8 cellular contexts compared by ENCODE assay signal in genomic region chr20:47500082-47500481, GRCh38. TPM values are rescaled to one million over a fixed set of nuclear protein-coding genes. Genes with fewer than 3 reads are reported as not detected.
DNase-seq lines count a peak whose midpoint lies in the region; ATAC-seq and TF ChIP-seq lines count a peak whose summit lies in the region.
"Not testable (repeated sequence)": the region's sequence is repeated elsewhere in the genome, so short reads cannot be mapped to it uniquely, and the experiment has no call there.

No MANE protein-coding gene starts in this region.

- not testable (repeated sequence) for H3K4me3 ChIP-seq in Caco-2 (ENCODE audit: low read depth, low read length); MM.1S (ENCODE audit: low read length); right atrium auricular region; stomach

- not testable (repeated sequence) for H3K9me2 ChIP-seq in MM.1S (replicated peaks; ENCODE audit: insufficient read depth, low read length)

- not testable (repeated sequence) for H3K9me3 Mint-ChIP-seq in Caco-2 (ENCODE audit: unreplicated experiment); T-helper 2 cell treated with Interferon-gamma antibody and Interleukin-4, amounts not matched to agents 5 μg/mL and 100 μg/mL, for 36 hours; activated naive CD8-positive, alpha-beta T cell treated with anti-CD3 and anti-CD28 coated beads, Interleukin-2, amount 10 ng/mL, durations not matched to agents 7 days and 5 days; nephron

- H3K36me3 Mint-ChIP-seq in Caco-2 (ENCODE audit: insufficient read depth, unreplicated experiment), result peaks cover 18% of the 10 kb centered on the region
- peaks cover 11% of the 10 kb centered on the region for H3K36me3 Mint-ChIP-seq in T-helper 2 cell treated with Interferon-gamma antibody and Interleukin-4, amounts not matched to agents 5 μg/mL and 100 μg/mL, for 36 hours (ENCODE audit: low read depth)
- not testable (repeated sequence) for H3K36me3 Mint-ChIP-seq in activated naive CD8-positive, alpha-beta T cell treated with anti-CD3 and anti-CD28 coated beads, Interleukin-2, amount 10 ng/mL, durations not matched to agents 7 days and 5 days; nephron (ENCODE audit: low read depth)

- WGBS in stomach, 5 donors, result 93 to 96% (median 95%) methylated on average over 9 of the region's 9 CpGs

- not testable (repeated sequence) for TF ChIP-seq EP300 in stomach (IDR thresholded peaks at IDR 0.05)

- not testable (repeated sequence) for H3K9ac ChIP-seq in MM.1S (ENCODE audit: low read length)

- H3K4me1 ChIP-seq in Caco-2, result peaks cover 19% of the 10 kb centered on the region
- H3K4me1 ChIP-seq in MM.1S (ENCODE audit: low read length), result not testable (repeated sequence)
- H3K4me1 ChIP-seq in right atrium auricular region, result peaks cover 0 to 24% of the 10 kb centered on the region in 2 donors
- H3K4me1 ChIP-seq in stomach, result peaks cover 7 to 38% (median 20%) of the 10 kb centered on the region in 4 donors

- CTCF ChIA-PET in Caco-2 (lab: Charles Lee), result not testable (repeated sequence)

- H3K9me3 ChIP-seq in Caco-2; MM.1S (replicated peaks; ENCODE audit: insufficient read depth, low read length); right atrium auricular region; stomach: not testable (repeated sequence)

- DNase-seq in Caco-2, result peak in 1 of 2 experiments; percentile 9
- not testable (repeated sequence) for DNase-seq in MM.1S; T-helper 2 cell treated with Interferon-gamma antibody and Interleukin-4, amounts not matched to agents 5 μg/mL and 100 μg/mL, for 36 hours (ENCODE audit: low spot score); activated naive CD8-positive, alpha-beta T cell treated with anti-CD3 and anti-CD28 coated beads, Interleukin-2, amount 10 ng/mL, durations not matched to agents 7 days and 5 days; right atrium auricular region (ENCODE audit: low spot score); stomach
- DNase-seq in activated CD8-positive, alpha-beta memory T cell treated with anti-CD3 and anti-CD28 coated beads, Interleukin-2, amount 50 U/mL, for 48 hours, result peak; percentile 43

- peaks cover 30% of the 10 kb centered on the region for H3K4me1 Mint-ChIP-seq in Caco-2 (ENCODE audit: low read depth, unreplicated experiment)
- H3K4me1 Mint-ChIP-seq in T-helper 2 cell treated with Interferon-gamma antibody and Interleukin-4, amounts not matched to agents 5 μg/mL and 100 μg/mL, for 36 hours (ENCODE audit: low read depth), result peaks cover 33% of the 10 kb centered on the region
- peaks cover 23% of the 10 kb centered on the region for H3K4me1 Mint-ChIP-seq in activated naive CD8-positive, alpha-beta T cell treated with anti-CD3 and anti-CD28 coated beads, Interleukin-2, amount 10 ng/mL, durations not matched to agents 7 days and 5 days
- peaks cover 28% of the 10 kb centered on the region for H3K4me1 Mint-ChIP-seq in nephron

- H3K4me2 ChIP-seq in MM.1S (ENCODE audit: low read depth, low read length), result peak overlapping the region; percentile 91; the same call in 1 of the 2 replicates

- H3K4me3 Mint-ChIP-seq in Caco-2 (ENCODE audit: unreplicated experiment) (peak overlapping the region; percentile 82), nephron (peak overlapping the region; percentile 100)
- H3K4me3 Mint-ChIP-seq in T-helper 2 cell treated with Interferon-gamma antibody and Interleukin-4, amounts not matched to agents 5 μg/mL and 100 μg/mL, for 36 hours, result peak overlapping the region; percentile 99
- H3K4me3 Mint-ChIP-seq in activated naive CD8-positive, alpha-beta T cell treated with anti-CD3 and anti-CD28 coated beads, Interleukin-2, amount 10 ng/mL, durations not matched to agents 7 days and 5 days, result peak overlapping the region; percentile 99

- H2AFZ ChIP-seq in MM.1S (ENCODE audit: low read length), result not testable (repeated sequence)

- not testable (repeated sequence) for BruUV-seq in Caco-2 (replicated peaks; lab: Mats Ljungman, UMichigan)

- not testable (repeated sequence) for TF ChIP-seq POLR2A in stomach (IDR thresholded peaks at IDR 0.05)

- not testable (repeated sequence) for H3K36me3 ChIP-seq in Caco-2 (ENCODE audit: control insufficient read depth, insufficient read depth, low read length); MM.1S (replicated peaks; ENCODE audit: insufficient read depth, low read length); right atrium auricular region; stomach

- H3K27ac Mint-ChIP-seq in Caco-2 (ENCODE audit: unreplicated experiment), result peak overlapping the region; percentile 92
- peak overlapping the region; percentile 96 for H3K27ac Mint-ChIP-seq in T-helper 2 cell treated with Interferon-gamma antibody and Interleukin-4, amounts not matched to agents 5 μg/mL and 100 μg/mL, for 36 hours
- peak overlapping the region; percentile 99 for H3K27ac Mint-ChIP-seq in activated naive CD8-positive, alpha-beta T cell treated with anti-CD3 and anti-CD28 coated beads, Interleukin-2, amount 10 ng/mL, durations not matched to agents 7 days and 5 days
- peak overlapping the region; percentile 85 to 98 (median 98) for H3K27ac Mint-ChIP-seq in nephron

- not testable (repeated sequence) for TF ChIP-seq CTCF in Caco-2 (IDR thresholded peaks at IDR 0.05; ENCODE audit: insufficient read depth in 1 of 2, low read depth in 1 of 2, low read length in 1 of 2, severe bottlenecking in 1 of 2, unreplicated experiment in 1 of 2); MM.1S (IDR thresholded peaks at IDR 0.05; ENCODE audit: low read length); right atrium auricular region (IDR thresholded peaks at IDR 0.05); nephron (IDR thresholded peaks at IDR 0.05; ENCODE audit: unreplicated experiment in 3 of 3); stomach (IDR thresholded peaks at IDR 0.05)

- not testable (repeated sequence) for H3K27me3 ChIP-seq in Caco-2 (replicated peaks; ENCODE audit: control insufficient read depth, insufficient read depth, low read length); MM.1S (replicated peaks; ENCODE audit: insufficient read depth, low read length); right atrium auricular region; stomach

- H3K27me3 Mint-ChIP-seq in Caco-2 (ENCODE audit: insufficient read depth, unreplicated experiment); T-helper 2 cell treated with Interferon-gamma antibody and Interleukin-4, amounts not matched to agents 5 μg/mL and 100 μg/mL, for 36 hours (ENCODE audit: low read depth); activated naive CD8-positive, alpha-beta T cell treated with anti-CD3 and anti-CD28 coated beads, Interleukin-2, amount 10 ng/mL, durations not matched to agents 7 days and 5 days; nephron (ENCODE audit: low read depth): not testable (repeated sequence)

- intact Hi-C loops in Caco-2 (cut with micrococcal nuclease; ENCODE audit: unreplicated experiment), result loop anchor here (5.0 to 10.0 kb wide), 3 partner anchors 122 to 303 kb away; no protein-coding TSS in a partner anchor
- intact Hi-C loops in stomach (cut with DNase I; ENCODE audit: low total_unique reads), result loop anchor here (10.0 kb wide), 1 partner anchor 75 kb away; no protein-coding TSS in a partner anchor

- H3F3A ChIP-seq in MM.1S (ENCODE audit: insufficient read depth, low read length), result peaks cover 28% of the 10 kb centered on the region

- not testable (repeated sequence) for H3K27ac ChIP-seq in MM.1S (ENCODE audit: low read length)
- H3K27ac ChIP-seq in right atrium auricular region (peak overlapping the region; percentile 95 to 97), stomach (peak overlapping the region in 4 of 5 donors; percentile 91 to 98 (median 94))

- not testable (repeated sequence) for ATAC-seq in activated naive CD8-positive, alpha-beta T cell treated with anti-CD3 and anti-CD28 coated beads, Interleukin-2, amount 10 ng/mL, durations not matched to agents 7 days and 5 days (ENCODE audit: low read depth)

- H4K20me1 ChIP-seq in MM.1S (ENCODE audit: insufficient read depth, low read length), result not testable (repeated sequence)

- POLR2A ChIA-PET in Caco-2 (lab: Charles Lee), result interaction anchor here (0.6 kb wide), 1 partner anchor 180 kb away, joined by 3 read pairs; no protein-coding TSS in a partner anchor
- POLR2A ChIA-PET in activated naive CD8-positive, alpha-beta T cell treated with anti-CD3 and anti-CD28 coated beads, Interleukin-2, amount 10 ng/mL, durations not matched to agents 7 days and 5 days (lab: Charles Lee), result interaction anchor here (3.8 to 5.2 kb wide), 2 partner anchors 10 to 109 kb away, joined by 21 to 128 read pairs; no protein-coding TSS in a partner anchor

- H3K79me2 ChIP-seq in MM.1S (ENCODE audit: low read length), result peaks cover 40% of the 10 kb centered on the region

RNA-seq across cellular contexts. Expression of gene NCOA3, which starts 1.6 kb away (rescaled TPM):
- total RNA-seq in Caco-2 (2022), result 96.7 and 97.3 TPM in 2 replicates
- 10 to 100 TPM; 71.3 to 74.2 TPM for total RNA-seq in activated naive CD8-positive, alpha-beta T cell treated with anti-CD3 and anti-CD28 coated beads, Interleukin-2, amount 10 ng/mL, durations not matched to agents 7 days and 5 days
- 10 to 100 TPM; 24.1 to 27.4 TPM for total RNA-seq in right atrium auricular region
- total RNA-seq in stomach, result 10 to 100 TPM in 4 of 5 donors, 1 to 10 TPM in 1; 8.7 to 60.8 (median 27.7) TPM
- polyA plus RNA-seq in stomach, result 1 to 10 TPM; 4.1 to 8.2 (median 4.3) TPM
